ENCODE assay signal across 28 cellular contexts in the genomic region with DNA sequence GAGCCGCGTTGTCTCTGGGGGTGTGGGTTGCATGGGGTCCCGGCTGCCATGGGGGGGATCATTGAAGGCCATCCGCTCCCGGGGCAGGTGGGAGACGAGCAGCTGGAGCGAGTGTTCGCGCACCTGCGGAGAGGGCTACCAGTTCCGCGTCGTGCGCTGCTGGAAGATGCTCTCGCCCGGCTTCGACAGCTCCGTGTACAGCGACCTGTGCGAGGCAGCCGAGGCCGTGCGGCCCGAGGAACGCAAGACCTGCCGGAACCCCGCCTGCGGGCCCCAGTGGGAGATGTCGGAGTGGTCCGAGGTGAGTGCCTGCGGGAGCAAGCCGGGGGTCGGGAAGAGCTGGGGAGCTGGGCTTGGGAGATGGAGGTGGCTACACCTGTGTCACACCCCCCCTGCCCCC. TPM values are rescaled to one million over a fixed set of nuclear protein-coding genes. Genes with fewer than 3 reads are reported as not detected.
A peak's percentile ranks its signal among the peaks of the same experiment; 100 is the strongest.
DNase-seq lines count a peak whose midpoint lies in the region; ATAC-seq and TF ChIP-seq lines count a peak whose summit lies in the region.
"Had no signal": no experiment of that assay in that cellular context is flagged by ENCODE, and none has a peak within 500 bp of the region (broad histone marks: within the 10 kb centered on the region; RNA-seq: fewer than 3 reads in every experiment).

No MANE protein-coding gene starts in this region.

- no peak overlapping the region for H3K4me3 Mint-ChIP-seq in stimulated activated naive B cell treated with anti-CD40 and anti-IgM and Interleukin-4, amounts not matched to agents 10 μg/mL and 1 μg/mL and 100 μg/mL, for 72 hours
- H3K4me3 Mint-ChIP-seq: CD14-positive monocyte; CD4-positive, alpha-beta memory T cell; CD4-positive, CD25-positive, alpha-beta regulatory T cell; CD8-positive, alpha-beta memory T cell had no signal

- peak overlapping the region in 3 of 11 experiments; percentile 3 to 32 (median 7); a peak in 1 of 22 replicates for H3K9ac ChIP-seq in BLaER1 treated with 17β-estradiol and CSF1 and Interleukin-3, amounts not matched to agents 10 nM and 100 nM
- H3K9ac ChIP-seq in mesenchymal stem cell (ENCODE audit: low read length): no peak overlapping the region

- no peak overlapping the region for H4K8ac ChIP-seq in mesenchymal stem cell (ENCODE audit: low read length)

- peak overlapping the region in 10 of 11 experiments; percentile 17 to 85 (median 76); a peak in 20 of 22 replicates for H3K4me2 ChIP-seq in BLaER1 treated with 17β-estradiol and CSF1 and Interleukin-3, amounts not matched to agents 10 nM and 100 nM
- H3K4me2 ChIP-seq in mesenchymal stem cell (ENCODE audit: low read length, poor library complexity, severe bottlenecking): no peak overlapping the region

- H4K20me1 ChIP-seq in BLaER1 treated with 17β-estradiol and CSF1 and Interleukin-3, amounts not matched to agents 10 nM and 100 nM: peaks cover 0 to 36% (median 0%) of the 10 kb centered on the region in 11 experiments; a peak in 3 of 22 replicates

- H3K27ac ChIP-seq in right cardiac atrium (ENCODE audit: low read length) (no peak overlapping the region), mesenchymal stem cell (ENCODE audit: low read length, poor library complexity, severe bottlenecking) (no peak overlapping the region), tibial artery (no peak overlapping the region)
- 0 out of 22 replicates have a peak overlapping the region, but pooled peaks of 1 of the 11 experiments have one; percentile 53 for H3K27ac ChIP-seq in BLaER1 treated with 17β-estradiol and CSF1 and Interleukin-3, amounts not matched to agents 10 nM and 100 nM

- H2BK5ac ChIP-seq in mesenchymal stem cell (ENCODE audit: low read depth, low read length, poor library complexity, severe bottlenecking): no peak overlapping the region

- H2AFZ ChIP-seq in mesenchymal stem cell (ENCODE audit: low read depth, low read length): no peak overlapping the region

- H4K91ac ChIP-seq in mesenchymal stem cell (ENCODE audit: low read length): peak overlapping the region; percentile 40

- no peaks in the 10 kb centered on the region for H3K9me3 ChIP-seq in right cardiac atrium (ENCODE audit: control insufficient read depth, low read length)
- H3K9me3 ChIP-seq in BLaER1 treated with 17β-estradiol and CSF1 and Interleukin-3, amounts not matched to agents 10 nM and 100 nM (replicated peaks in 1 of 11): no peaks in the 10 kb centered on the region
- H3K9me3 ChIP-seq in mesenchymal stem cell (ENCODE audit: control insufficient read depth, low read length): no peaks in the 10 kb centered on the region
- H3K9me3 ChIP-seq in tibial artery: no peaks in the 10 kb centered on the region
- H3K9me3 ChIP-seq: BE2C had no signal

- no peak overlapping the region for H2BK12ac ChIP-seq in mesenchymal stem cell (ENCODE audit: low read length in 2 of 2)

- H3K4me1 ChIP-seq in right cardiac atrium (ENCODE audit: control insufficient read depth, insufficient read depth, low read length) (peaks cover 3% of the 10 kb centered on the region), mesenchymal stem cell (ENCODE audit: control insufficient read depth, insufficient read depth, low read depth, low read length) (peaks cover 1% of the 10 kb centered on the region), tibial artery (peaks cover 0 to 32% (median 14%) of the 10 kb centered on the region in 4 donors)
- peaks cover 6 to 80% (median 51%) of the 10 kb centered on the region in 10 experiments for H3K4me1 ChIP-seq in BLaER1 treated with 17β-estradiol and CSF1 and Interleukin-3, amounts not matched to agents 10 nM and 100 nM

- no peak overlapping the region for H3K4me3 ChIP-seq in right cardiac atrium (ENCODE audit: low read length)
- no peak overlapping the region for H3K4me3 ChIP-seq in BLaER1 treated with 17β-estradiol and CSF1 and Interleukin-3, amounts not matched to agents 10 nM and 100 nM
- peak overlapping the region in 1 of 2 experiments; percentile 1 for H3K4me3 ChIP-seq in mesenchymal stem cell (ENCODE audit: insufficient read depth in 1 of 2, low read depth in 1 of 2, low read length in 2 of 2)
- H3K4me3 ChIP-seq in tibial artery: no peak overlapping the region
- H3K4me3 ChIP-seq: GM12878 had no signal

- H3K27me3 ChIP-seq in right cardiac atrium (ENCODE audit: control insufficient read depth, insufficient read depth): no peaks in the 10 kb centered on the region
- peaks cover 0 to 46% (median 8%) of the 10 kb centered on the region in 11 experiments; a peak in 15 of 22 replicates for H3K27me3 ChIP-seq in BLaER1 treated with 17β-estradiol and CSF1 and Interleukin-3, amounts not matched to agents 10 nM and 100 nM
- H3K27me3 ChIP-seq in mesenchymal stem cell (ENCODE audit: control insufficient read depth in 1 of 2, insufficient read depth in 1 of 2, low read length in 2 of 2): peaks cover 39 to 46% of the 10 kb centered on the region in 2 experiments
- H3K27me3 ChIP-seq in tibial artery: peaks cover 0 to 52% of the 10 kb centered on the region in 2 donors
- H3K27me3 ChIP-seq: BE2C had no signal

- peak in 2 of 3 donors; percentile 64 to 65 for DNase-seq in right cardiac atrium
- DNase-seq in Right ventricle myocardium inferior (ENCODE audit: missing footprints): no peak
- no peak for DNase-seq in mesenchymal stem cell
- DNase-seq in stimulated activated naive B cell treated with anti-CD40 and anti-IgM and Interleukin-4, amounts not matched to agents 10 μg/mL and 1 μg/mL and 100 μg/mL, for 72 hours: no peak
- no peak for DNase-seq in tibial artery
- DNase-seq: 8988T; ACHN; BE2C; CD4-positive, alpha-beta memory T cell; CD4-positive, CD25-positive, alpha-beta regulatory T cell; CD8-positive, alpha-beta memory T cell; COR-L47; DMS 273 treated with DMSO at 0.1 percent for 48 hours; DMS153; DMS53; DMS79; DND-41; EL; GDM1 had no signal

- no peak overlapping the region for H3K23ac ChIP-seq in mesenchymal stem cell (ENCODE audit: low read length in 2 of 2)

- 95% methylated on average over 33 of the region's 33 CpGs for WGBS in right cardiac atrium
- 91% methylated on average over 28 of the region's 33 CpGs for WGBS in mesenchymal stem cell

- H3K27ac Mint-ChIP-seq in stimulated activated naive B cell treated with anti-CD40 and anti-IgM and Interleukin-4, amounts not matched to agents 10 μg/mL and 1 μg/mL and 100 μg/mL, for 72 hours: peak overlapping the region; percentile 33
- H3K27ac Mint-ChIP-seq: CD14-positive monocyte; CD4-positive, CD25-positive, alpha-beta regulatory T cell had no signal

- H2AK5ac ChIP-seq in mesenchymal stem cell (ENCODE audit: low read length, severe bottlenecking): no peak overlapping the region

- H3K18ac ChIP-seq in mesenchymal stem cell (ENCODE audit: low read depth in 1 of 2, low read length in 2 of 2): no peak overlapping the region

- H3K9me3 Mint-ChIP-seq in stimulated activated naive B cell treated with anti-CD40 and anti-IgM and Interleukin-4, amounts not matched to agents 10 μg/mL and 1 μg/mL and 100 μg/mL, for 72 hours: no peaks in the 10 kb centered on the region
- H3K9me3 Mint-ChIP-seq: CD14-positive monocyte; CD4-positive, alpha-beta memory T cell; CD4-positive, CD25-positive, alpha-beta regulatory T cell; CD8-positive, alpha-beta memory T cell had no signal

- no peak overlapping the region for H3K14ac ChIP-seq in mesenchymal stem cell (ENCODE audit: low read length in 2 of 2)

- H3K36me3 ChIP-seq in BLaER1 treated with 17β-estradiol and CSF1 and Interleukin-3, amounts not matched to agents 10 nM and 100 nM: no peaks in the 10 kb centered on the region
- H3K36me3 ChIP-seq in mesenchymal stem cell (ENCODE audit: control insufficient read depth in 1 of 2, insufficient read depth in 2 of 2, low read depth in 1 of 2, low read length in 2 of 2): no peaks in the 10 kb centered on the region
- no peaks in the 10 kb centered on the region for H3K36me3 ChIP-seq in tibial artery
- H3K36me3 ChIP-seq: BE2C had no signal

- ATAC-seq in right cardiac atrium (no peak), Right ventricle myocardium inferior (no peak), GM19328 (IDR thresholded peaks at IDR 0.05; ENCODE audit: unreplicated experiment) (no peak), HG03520 (IDR thresholded peaks at IDR 0.05; ENCODE audit: unreplicated experiment) (no peak)
- no peak for ATAC-seq in stimulated activated naive B cell treated with anti-CD40 and anti-IgM and Interleukin-4, amounts not matched to agents 10 μg/mL and 1 μg/mL and 100 μg/mL, for 72 hours (replicated peaks)
- ATAC-seq: GM12878 had no signal

- H3K36me3 Mint-ChIP-seq in stimulated activated naive B cell treated with anti-CD40 and anti-IgM and Interleukin-4, amounts not matched to agents 10 μg/mL and 1 μg/mL and 100 μg/mL, for 72 hours: no peaks in the 10 kb centered on the region
- H3K36me3 Mint-ChIP-seq: CD14-positive monocyte; CD4-positive, alpha-beta memory T cell; CD4-positive, CD25-positive, alpha-beta regulatory T cell; CD8-positive, alpha-beta memory T cell had no signal

- H2BK15ac ChIP-seq in mesenchymal stem cell (ENCODE audit: low read depth, poor library complexity, severe bottlenecking): no peak overlapping the region

- no peak overlapping the region for H3K4ac ChIP-seq in mesenchymal stem cell (ENCODE audit: low read depth in 1 of 2, low read length in 2 of 2)

- peaks cover 5 to 11% of the 10 kb centered on the region in 2 donors for H3K4me1 Mint-ChIP-seq in stimulated activated naive B cell treated with anti-CD40 and anti-IgM and Interleukin-4, amounts not matched to agents 10 μg/mL and 1 μg/mL and 100 μg/mL, for 72 hours
- H3K4me1 Mint-ChIP-seq: CD14-positive monocyte had no signal

- TF ChIP-seq CTCF in tibial artery (IDR thresholded peaks at IDR 0.05): no peak

- H3K79me1 ChIP-seq in mesenchymal stem cell (replicated peaks; ENCODE audit: low read length, poor library complexity, severe bottlenecking): no peaks in the 10 kb centered on the region

- intact Hi-C loops in right cardiac atrium (cut with DNase I): no loop called here
- intact Hi-C loops in Right ventricle myocardium inferior (cut with DNase I): no loop called here
- intact Hi-C loops in tibial artery (cut with DNase I; ENCODE audit: low total_unique reads): no loop called here

- H2BK120ac ChIP-seq in mesenchymal stem cell (ENCODE audit: low read depth, low read length): no peak overlapping the region

- H3K27me3 Mint-ChIP-seq in stimulated activated naive B cell treated with anti-CD40 and anti-IgM and Interleukin-4, amounts not matched to agents 10 μg/mL and 1 μg/mL and 100 μg/mL, for 72 hours: peaks cover 29 to 65% of the 10 kb centered on the region in 2 donors
- H3K27me3 Mint-ChIP-seq: CD4-positive, alpha-beta memory T cell; CD4-positive, CD25-positive, alpha-beta regulatory T cell had no signal

RNA-seq across cellular contexts. Expression of a gene that starts 33.7 kb away (rescaled TPM):
- 10 to 100 TPM; 30.3 to 90.2 (median 47.1) TPM for total RNA-seq in right cardiac atrium
- 37.3 TPM for polyA plus RNA-seq in right cardiac atrium
- 9.5 TPM for total RNA-seq in Right ventricle myocardium inferior
- polyA plus RNA-seq in mesenchymal stem cell (2013, experiment 1 of 2): 0.22 TPM
- 0.21 TPM for polyA plus RNA-seq in mesenchymal stem cell (2013, experiment 2 of 2)
- total RNA-seq: CD4-positive, CD25-positive, alpha-beta regulatory T cell; CD8-positive, alpha-beta memory T cell; Daoy; G401; GM12878 had no signal
- polyA plus RNA-seq: AG04450; CD14-positive monocyte; CD4-positive, CD25-positive, alpha-beta regulatory T cell; CD8-positive, alpha-beta memory T cell had no signal

RNA-seq across cellular contexts. Expression of a gene that starts 41.0 kb away (rescaled TPM):
- total RNA-seq in right cardiac atrium: 1 to 10 TPM; 1.2 to 5.4 (median 1.4) TPM
- polyA plus RNA-seq in right cardiac atrium: 2.0 TPM
- 0.22 TPM for total RNA-seq in Right ventricle myocardium inferior
- polyA plus RNA-seq in mesenchymal stem cell (2013, experiment 1 of 2): 0.07 TPM
- 0.10 TPM for polyA plus RNA-seq in mesenchymal stem cell (2013, experiment 2 of 2)
- total RNA-seq: A673; CD4-positive, alpha-beta memory T cell; CD4-positive, CD25-positive, alpha-beta regulatory T cell; CD8-positive, alpha-beta memory T cell; Daoy; G401; GM12878 had no signal
- polyA plus RNA-seq: AG04450; CD14-positive monocyte; CD4-positive, alpha-beta memory T cell; CD4-positive, CD25-positive, alpha-beta regulatory T cell; CD8-positive, alpha-beta memory T cell; GM12878 had no signal

RNA-seq across cellular contexts. Expression of a gene that starts 43.4 kb away (rescaled TPM):
- total RNA-seq in right cardiac atrium (not detected), Right ventricle myocardium inferior (not detected)
- polyA plus RNA-seq in right cardiac atrium: not detected
- not detected for polyA plus RNA-seq in mesenchymal stem cell (2013, experiment 1 of 2)
- not detected for polyA plus RNA-seq in mesenchymal stem cell (2013, experiment 2 of 2)
- total RNA-seq: A673; CD4-positive, alpha-beta memory T cell; CD4-positive, CD25-positive, alpha-beta regulatory T cell; CD8-positive, alpha-beta memory T cell; Daoy; GM12878 had no signal
- polyA plus RNA-seq: AG04450; CD14-positive monocyte; CD4-positive, alpha-beta memory T cell; CD4-positive, CD25-positive, alpha-beta regulatory T cell; CD8-positive, alpha-beta memory T cell; GM12878 had no signal

Comparison
In these comparisons a context has a peak if more than half of its experiments do, and no peak if none do; other contexts are left out.
1. DNase-seq: peak in right cardiac atrium (2 of 3); none in Right ventricle myocardium inferior (single experiment), mesenchymal stem cell (single experiment), stimulated activated naive B cell treated with anti-CD40 and anti-IgM and Interleukin-4, amounts not matched to agents 10 μg/mL and 1 μg/mL and 100 μg/mL, for 72 hours (single experiment) and tibial artery (0 of 2).